In the genomic region with DNA sequence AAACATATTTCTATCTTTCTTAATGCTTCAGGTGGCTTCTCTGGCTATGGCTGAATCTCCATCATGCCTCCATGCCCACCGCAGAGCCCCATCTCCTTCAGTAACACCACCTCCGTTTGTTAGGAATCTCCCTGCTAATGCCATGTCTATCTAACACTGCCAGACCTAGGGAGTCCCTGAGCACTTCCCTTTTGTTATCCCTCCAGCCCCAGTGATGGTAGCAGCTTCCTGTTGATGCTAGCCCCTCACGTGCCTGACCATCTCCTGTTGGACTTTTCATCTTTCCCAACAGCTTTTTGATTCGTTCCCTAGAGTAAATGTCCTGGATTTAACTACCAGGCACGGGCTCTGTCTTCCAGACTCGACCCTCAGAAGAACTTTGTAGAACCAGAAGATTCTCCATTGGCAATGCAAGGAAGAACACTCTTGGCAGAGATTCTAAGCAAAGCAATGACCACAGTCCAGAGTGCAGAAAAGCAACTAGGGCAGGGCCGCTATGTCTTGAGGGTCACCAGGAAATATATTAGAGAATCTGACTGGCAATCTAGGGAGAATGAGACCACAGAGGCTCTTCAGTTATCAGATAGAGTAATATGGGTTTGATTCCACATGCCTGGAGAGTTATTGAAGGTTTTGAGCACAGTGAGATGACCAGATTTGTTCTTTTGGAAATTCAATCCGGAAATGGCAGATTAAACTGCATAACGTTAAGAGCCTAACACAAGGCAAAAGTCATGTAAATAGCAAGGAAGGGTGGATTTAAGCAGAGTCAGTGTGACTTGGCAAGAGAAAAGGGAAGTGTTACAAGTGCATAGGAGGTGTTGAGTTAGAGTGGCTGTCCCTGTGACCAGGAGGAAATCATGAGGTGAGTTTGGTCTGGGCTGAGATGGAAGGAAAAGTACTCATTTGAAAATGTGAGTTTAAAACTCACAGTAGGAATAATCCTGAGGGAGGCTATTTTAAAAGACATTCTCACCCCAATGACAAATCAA, we compare ENCODE assay signal across 19 cellular contexts.
A peak's percentile ranks its signal among the peaks of the same experiment; 100 is the strongest.
DNase-seq lines count a peak whose midpoint lies in the region; ATAC-seq and TF ChIP-seq lines count a peak whose summit lies in the region.
"Had no signal": no experiment of that assay in that cellular context is flagged by ENCODE, and none has a peak within 500 bp of the region (broad histone marks: within the 10 kb centered on the region; RNA-seq: fewer than 3 reads in every experiment).

No MANE protein-coding gene starts in this region.

- H3K4me3 ChIP-seq in esophagus muscularis mucosa (no peak overlapping the region), retinal pigment epithelial cell (ENCODE audit: low read length) (no peak overlapping the region)
- H3K4me3 ChIP-seq: gastroesophageal sphincter had no signal

- no peaks in the 10 kb centered on the region for H3K27me3 ChIP-seq in esophagus muscularis mucosa
- no peaks in the 10 kb centered on the region for H3K27me3 ChIP-seq in foreskin keratinocyte
- H3K27me3 ChIP-seq: gastroesophageal sphincter had no signal

- no peaks in the 10 kb centered on the region for H3K4me1 ChIP-seq in esophagus muscularis mucosa
- peaks cover 16% of the 10 kb centered on the region for H3K4me1 ChIP-seq in foreskin keratinocyte
- H3K4me1 ChIP-seq: Caco-2, gastroesophageal sphincter had no signal

- H3K9me3 ChIP-seq in esophagus muscularis mucosa: no peaks in the 10 kb centered on the region
- H3K9me3 ChIP-seq: Caco-2 had no signal

- TF ChIP-seq POLR2A in esophagus muscularis mucosa (IDR thresholded peaks at IDR 0.05; ENCODE audit: low read depth): no peak

- intact Hi-C loops in esophagus muscularis mucosa (cut with DNase I): no loop called here

- H3K27ac ChIP-seq in esophagus muscularis mucosa (replicated peaks in 1 of 4) (no peak overlapping the region), foreskin keratinocyte (no peak overlapping the region)
- H3K27ac ChIP-seq: gastroesophageal sphincter had no signal

- DNase-seq in HT-29 (ENCODE audit: low spot score) (peak; percentile 2), NOMO-1 (lab: John Stamatoyannopoulos, UW; ENCODE audit: unreplicated experiment in 2 of 2) (peak; percentile 73 to 82), esophagus muscularis mucosa (ENCODE audit: extremely low spot score) (peak; percentile 86), retinal pigment epithelial cell (ENCODE audit: low read depth) (peak; percentile 8), foreskin keratinocyte (no peak), NCI-H1436 treated with DMSO at 0.1 percent for 48 hours (lab: John Stamatoyannopoulos, UW) (no peak)
- DNase-seq: activated CD4-positive, alpha-beta T cell treated with anti-CD3 and anti-CD28 coated beads, Interleukin-2, amount 10 ng/mL, durations not matched to agents 7 days and 5 days; activated naive CD8-positive, alpha-beta T cell treated with anti-CD3 and anti-CD28 coated beads for 36 hours; Caco-2; cerebellar nuclear complex; effector CD4-positive, alpha-beta T cell; HFFc6; KG1; NCI-H1105; NCI-H524; stimulated activated CD4-positive, alpha-beta T cell treated with anti-CD3 and anti-CD28 coated beads, Interleukin-4, amount 100 ng/mL, for 24 hours; stimulated activated naive CD8-positive, alpha-beta T cell treated with anti-CD3 and anti-CD28 coated beads, Interleukin-15, amount 100 ng/mL, for 72 hours had no signal

- 73% methylated on average over 9 of the region's 9 CpGs for WGBS in esophagus muscularis mucosa

- no peak for TF ChIP-seq CTCF in esophagus muscularis mucosa (IDR thresholded peaks at IDR 0.05)
- TF ChIP-seq CTCF in retinal pigment epithelial cell (conservative IDR thresholded peaks at IDR 0.05; ENCODE audit: low read depth, low read length): no peak
- no peak for TF ChIP-seq CTCF in foreskin keratinocyte (conservative IDR thresholded peaks at IDR 0.05)

- no peak for TF ChIP-seq EP300 in esophagus muscularis mucosa (IDR thresholded peaks at IDR 0.05)

- no peaks in the 10 kb centered on the region for H3K36me3 ChIP-seq in esophagus muscularis mucosa
- H3K36me3 ChIP-seq: gastroesophageal sphincter had no signal

- ATAC-seq in foreskin keratinocyte (no peak), HG02970 (IDR thresholded peaks at IDR 0.05; ENCODE audit: low FRiP score, unreplicated experiment) (no peak)
- ATAC-seq: gastroesophageal sphincter; stimulated activated naive CD8-positive, alpha-beta T cell treated with anti-CD3 and anti-CD28 coated beads, Interleukin-15, amount 100 ng/mL, for 72 hours had no signal

Comparison
In these comparisons a context has a peak if more than half of its experiments do, and no peak if none do; other contexts are left out.
1. DNase-seq: peak in HT-29 (single experiment), NOMO-1 (2 of 2), esophagus muscularis mucosa (single experiment) and retinal pigment epithelial cell (single experiment); none in foreskin keratinocyte (0 of 2) and NCI-H1436 treated with DMSO at 0.1 percent for 48 hours (single experiment).